1 cellular context compared by ENCODE assay signal in genomic region chr2:112275314-112275886, GRCh38.
TF ChIP-seq lines count a peak whose summit lies in the region.

TSS of gene ZC3H6 (plus strand) at chr2:112275597. CDS start at chr2:112275995, 398 bp downstream.

TF ChIP-seq in GM12878, 131 proteins besides CTCF, POLR2A, EP300 and RAD21 (continued from another document and continues in another):
- TF ChIP-seq ZBTB4 (CRISPR knock-in tag; IDR thresholded peaks at IDR 0.05) (no peak), BCLAF1 (IDR thresholded peaks at IDR 0.05) (no peak), NR2C2 (IDR thresholded peaks at IDR 0.05; ENCODE audit: borderline replicate concordance, control insufficient read depth, insufficient read length, low read depth) (no peak), MYC (IDR thresholded peaks at IDR 0.05; ENCODE audit: insufficient read depth, insufficient read length, insufficient replicate concordance, low read length, severe bottlenecking) (no peak), CREB1 (IDR thresholded peaks at IDR 0.05; ENCODE audit: low read depth) (peak; percentile 81), ZBTB33 (IDR thresholded peaks at IDR 0.05) (peak; percentile 55; the same call in 1 of the 2 replicates), IKZF2 (IDR thresholded peaks at IDR 0.05) (peak; percentile 42 to 83; a peak in 3 of 4 replicates), JUNB (IDR thresholded peaks at IDR 0.05) (no peak), CEBPB (IDR thresholded peaks at IDR 0.05; ENCODE audit: borderline replicate concordance in 1 of 2, low read depth in 2 of 2, low read length in 2 of 2) (0 out of 4 replicates have a peak, but pooled peaks of 1 of the 2 experiments have one; percentile 10), BMI1 (IDR thresholded peaks at IDR 0.05; ENCODE audit: borderline replicate concordance) (no peak), CREM (IDR thresholded peaks at IDR 0.05; ENCODE audit: low read depth) (peak; percentile 81), FOXK2 (IDR thresholded peaks at IDR 0.05) (peak; percentile 71), IRF4 (IDR thresholded peaks at IDR 0.05; ENCODE audit: low read depth, low read length) (peak; percentile 70; the same call in 1 of the 2 replicates), ZNF622 (IDR thresholded peaks at IDR 0.05) (no peak), BCL3 (IDR thresholded peaks at IDR 0.05; ENCODE audit: borderline replicate concordance, insufficient read depth, low read depth, low read length, poor library complexity, severe bottlenecking) (peak; percentile 47), PAX5 (IDR thresholded peaks at IDR 0.05; ENCODE audit: borderline replicate concordance, low read depth, low read length) (peak; percentile 52; the same call in 1 of the 2 replicates), CHD4 (IDR thresholded peaks at IDR 0.05) (no peak), CBX3 (IDR thresholded peaks at IDR 0.05; ENCODE audit: borderline replicate concordance, low read depth) (no peak), PAX8 (IDR thresholded peaks at IDR 0.05) (no peak), MAX (IDR thresholded peaks at IDR 0.05; ENCODE audit: low read depth, low read length) (no peak; the same call in none of the 2 replicates), EED (IDR thresholded peaks at IDR 0.05; ENCODE audit: low read depth) (peak; percentile 60), ATF3 (IDR thresholded peaks at IDR 0.05; ENCODE audit: borderline replicate concordance, extremely low read depth, low read depth, low read length) (no peak), YBX1 (IDR thresholded peaks at IDR 0.05) (no peak), SUPT20H (IDR thresholded peaks at IDR 0.05; ENCODE audit: borderline replicate concordance, control insufficient read depth, low read depth, low read length) (no peak), RBBP5 (conservative IDR thresholded peaks at IDR 0.05) (no peak), YY1 (IDR thresholded peaks at IDR 0.05; ENCODE audit: low read depth, low read length) (peak; percentile 100), SMC3 (IDR thresholded peaks at IDR 0.05; ENCODE audit: borderline replicate concordance, low read length) (no peak; the same call in 1 of the 2 replicates), MTA2 (IDR thresholded peaks at IDR 0.05; ENCODE audit: low read depth) (peak; percentile 48; the same call in 1 of the 2 replicates), PML (IDR thresholded peaks at IDR 0.05; ENCODE audit: low read length) (peak; percentile 94; the same call in 1 of the 2 replicates), CBX5 (IDR thresholded peaks at IDR 0.05; ENCODE audit: low read depth) (peak; percentile 88; the same call in 1 of the 2 replicates), KAT2A (conservative IDR thresholded peaks at IDR 0.05; ENCODE audit: control insufficient read depth, low read depth, low read length) (no peak), NFIC (IDR thresholded peaks at IDR 0.05; ENCODE audit: low read depth, low read length) (no peak), MTA3 (IDR thresholded peaks at IDR 0.05; ENCODE audit: borderline replicate concordance, low read length) (0 out of 2 replicates have a peak, but pooled peaks have one; percentile 15), ZBED1 (IDR thresholded peaks at IDR 0.05; ENCODE audit: borderline replicate concordance) (no peak), KLF5 (IDR thresholded peaks at IDR 0.05; ENCODE audit: partially characterized antibody) (peak; percentile 81), MYB (IDR thresholded peaks at IDR 0.05; ENCODE audit: borderline replicate concordance, low read depth, low read length) (no peak), WRNIP1 (IDR thresholded peaks at IDR 0.05; ENCODE audit: borderline replicate concordance, low read depth, low read length) (no peak), SIX5 (IDR thresholded peaks at IDR 0.05; ENCODE audit: low read depth, low read length, severe bottlenecking) (peak; percentile 32), ZNF207 (IDR thresholded peaks at IDR 0.05; ENCODE audit: borderline replicate concordance) (peak; percentile 73), CHD2 (IDR thresholded peaks at IDR 0.05; ENCODE audit: borderline replicate concordance, low read depth, low read length) (peak; percentile 99), STAT3 (IDR thresholded peaks at IDR 0.05; ENCODE audit: low read depth, low read length) (no peak)
- TF ChIP-seq, protein P1, sequence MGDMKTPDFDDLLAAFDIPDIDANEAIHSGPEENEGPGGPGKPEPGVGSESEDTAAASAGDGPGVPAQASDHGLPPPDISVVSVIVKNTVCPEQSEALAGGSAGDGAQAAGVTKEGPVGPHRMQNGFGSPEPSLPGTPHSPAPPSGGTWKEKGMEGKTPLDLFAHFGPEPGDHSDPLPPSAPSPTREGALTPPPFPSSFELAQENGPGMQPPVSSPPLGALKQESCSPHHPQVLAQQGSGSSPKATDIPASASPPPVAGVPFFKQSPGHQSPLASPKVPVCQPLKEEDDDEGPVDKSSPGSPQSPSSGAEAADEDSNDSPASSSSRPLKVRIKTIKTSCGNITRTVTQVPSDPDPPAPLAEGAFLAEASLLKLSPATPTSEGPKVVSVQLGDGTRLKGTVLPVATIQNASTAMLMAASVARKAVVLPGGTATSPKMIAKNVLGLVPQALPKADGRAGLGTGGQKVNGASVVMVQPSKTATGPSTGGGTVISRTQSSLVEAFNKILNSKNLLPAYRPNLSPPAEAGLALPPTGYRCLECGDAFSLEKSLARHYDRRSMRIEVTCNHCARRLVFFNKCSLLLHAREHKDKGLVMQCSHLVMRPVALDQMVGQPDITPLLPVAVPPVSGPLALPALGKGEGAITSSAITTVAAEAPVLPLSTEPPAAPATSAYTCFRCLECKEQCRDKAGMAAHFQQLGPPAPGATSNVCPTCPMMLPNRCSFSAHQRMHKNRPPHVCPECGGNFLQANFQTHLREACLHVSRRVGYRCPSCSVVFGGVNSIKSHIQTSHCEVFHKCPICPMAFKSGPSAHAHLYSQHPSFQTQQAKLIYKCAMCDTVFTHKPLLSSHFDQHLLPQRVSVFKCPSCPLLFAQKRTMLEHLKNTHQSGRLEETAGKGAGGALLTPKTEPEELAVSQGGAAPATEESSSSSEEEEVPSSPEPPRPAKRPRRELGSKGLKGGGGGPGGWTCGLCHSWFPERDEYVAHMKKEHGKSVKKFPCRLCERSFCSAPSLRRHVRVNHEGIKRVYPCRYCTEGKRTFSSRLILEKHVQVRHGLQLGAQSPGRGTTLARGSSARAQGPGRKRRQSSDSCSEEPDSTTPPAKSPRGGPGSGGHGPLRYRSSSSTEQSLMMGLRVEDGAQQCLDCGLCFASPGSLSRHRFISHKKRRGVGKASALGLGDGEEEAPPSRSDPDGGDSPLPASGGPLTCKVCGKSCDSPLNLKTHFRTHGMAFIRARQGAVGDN (IDR thresholded peaks at IDR 0.05): peak; percentile 75
- TF ChIP-seq, protein P2, sequence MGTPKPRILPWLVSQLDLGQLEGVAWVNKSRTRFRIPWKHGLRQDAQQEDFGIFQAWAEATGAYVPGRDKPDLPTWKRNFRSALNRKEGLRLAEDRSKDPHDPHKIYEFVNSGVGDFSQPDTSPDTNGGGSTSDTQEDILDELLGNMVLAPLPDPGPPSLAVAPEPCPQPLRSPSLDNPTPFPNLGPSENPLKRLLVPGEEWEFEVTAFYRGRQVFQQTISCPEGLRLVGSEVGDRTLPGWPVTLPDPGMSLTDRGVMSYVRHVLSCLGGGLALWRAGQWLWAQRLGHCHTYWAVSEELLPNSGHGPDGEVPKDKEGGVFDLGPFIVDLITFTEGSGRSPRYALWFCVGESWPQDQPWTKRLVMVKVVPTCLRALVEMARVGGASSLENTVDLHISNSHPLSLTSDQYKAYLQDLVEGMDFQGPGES (IDR thresholded peaks at IDR 0.05): peak; percentile 80; the same call in 1 of the 2 replicates
- TF ChIP-seq, protein P3, sequence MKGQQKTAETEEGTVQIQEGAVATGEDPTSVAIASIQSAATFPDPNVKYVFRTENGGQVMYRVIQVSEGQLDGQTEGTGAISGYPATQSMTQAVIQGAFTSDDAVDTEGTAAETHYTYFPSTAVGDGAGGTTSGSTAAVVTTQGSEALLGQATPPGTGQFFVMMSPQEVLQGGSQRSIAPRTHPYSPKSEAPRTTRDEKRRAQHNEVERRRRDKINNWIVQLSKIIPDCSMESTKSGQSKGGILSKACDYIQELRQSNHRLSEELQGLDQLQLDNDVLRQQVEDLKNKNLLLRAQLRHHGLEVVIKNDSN (IDR thresholded peaks at IDR 0.05; ENCODE audit: borderline replicate concordance, extremely low read length, insufficient read depth, low read depth, low read length): no peak
- TF ChIP-seq, protein P4, sequence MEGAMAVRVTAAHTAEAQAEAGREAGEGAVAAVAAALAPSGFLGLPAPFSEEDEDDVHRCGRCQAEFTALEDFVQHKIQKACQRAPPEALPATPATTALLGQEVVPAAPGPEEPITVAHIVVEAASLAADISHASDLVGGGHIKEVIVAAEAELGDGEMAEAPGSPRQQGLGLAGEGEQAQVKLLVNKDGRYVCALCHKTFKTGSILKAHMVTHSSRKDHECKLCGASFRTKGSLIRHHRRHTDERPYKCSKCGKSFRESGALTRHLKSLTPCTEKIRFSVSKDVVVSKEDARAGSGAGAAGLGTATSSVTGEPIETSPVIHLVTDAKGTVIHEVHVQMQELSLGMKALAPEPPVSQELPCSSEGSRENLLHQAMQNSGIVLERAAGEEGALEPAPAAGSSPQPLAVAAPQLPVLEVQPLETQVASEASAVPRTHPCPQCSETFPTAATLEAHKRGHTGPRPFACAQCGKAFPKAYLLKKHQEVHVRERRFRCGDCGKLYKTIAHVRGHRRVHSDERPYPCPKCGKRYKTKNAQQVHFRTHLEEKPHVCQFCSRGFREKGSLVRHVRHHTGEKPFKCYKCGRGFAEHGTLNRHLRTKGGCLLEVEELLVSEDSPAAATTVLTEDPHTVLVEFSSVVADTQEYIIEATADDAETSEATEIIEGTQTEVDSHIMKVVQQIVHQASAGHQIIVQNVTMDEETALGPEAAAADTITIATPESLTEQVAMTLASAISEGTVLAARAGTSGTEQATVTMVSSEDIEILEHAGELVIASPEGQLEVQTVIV (IDR thresholded peaks at IDR 0.05; ENCODE audit: borderline replicate concordance, partially characterized antibody): peak; percentile 66
